13 cellular contexts compared by ENCODE assay signal in genomic region chr18:24923138-24923537, GRCh38.
DNase-seq lines count a peak whose midpoint lies in the region; ATAC-seq and TF ChIP-seq lines count a peak whose summit lies in the region.
"Had no signal": no experiment of that assay in that cellular context is flagged by ENCODE, and none has a peak within 500 bp of the region (broad histone marks: within the 10 kb centered on the region; RNA-seq: fewer than 3 reads in every experiment).

No MANE protein-coding gene starts in this region.

- H3K27me3 ChIP-seq in prostate gland (replicated peaks; ENCODE audit: insufficient read depth), result no peaks in the 10 kb centered on the region
- no peaks in the 10 kb centered on the region for H3K27me3 ChIP-seq in transverse colon
- H3K27me3 ChIP-seq: tibial artery had no signal

- no peak for TF ChIP-seq EP300 in transverse colon (IDR thresholded peaks at IDR 0.05; ENCODE audit: low read depth)

- TF ChIP-seq CTCF in GM13977 (IDR thresholded peaks at IDR 0.05; ENCODE audit: extremely low read depth, insufficient read depth, missing control alignments) (no peak), prostate gland (IDR thresholded peaks at IDR 0.05) (no peak), transverse colon (IDR thresholded peaks at IDR 0.05) (no peak)

- H3K4me3 ChIP-seq in prostate gland (no peak overlapping the region), transverse colon (no peak overlapping the region)
- H3K4me3 ChIP-seq: tibial artery had no signal

- H3K4me1 ChIP-seq in prostate gland (replicated peaks) (no peaks in the 10 kb centered on the region), transverse colon (peaks cover 0 to 9% (median 1%) of the 10 kb centered on the region in 4 donors)
- H3K4me1 ChIP-seq: tibial artery had no signal

- ATAC-seq in GM19438 (IDR thresholded peaks at IDR 0.05; ENCODE audit: low read depth, unreplicated experiment) (peak; percentile 88), HG02798 (IDR thresholded peaks at IDR 0.05; ENCODE audit: poor library complexity, unreplicated experiment) (peak; percentile 89), HG03469 (IDR thresholded peaks at IDR 0.05; ENCODE audit: unreplicated experiment) (peak; percentile 92)

- H3K36me3 ChIP-seq in prostate gland, result no peaks in the 10 kb centered on the region
- no peaks in the 10 kb centered on the region for H3K36me3 ChIP-seq in transverse colon
- H3K36me3 ChIP-seq: tibial artery had no signal

- WGBS in prostate gland, result 0% methylated on average over 1 of the region's 1 CpG
- 0 to 14% methylated on average over 1 of the region's 1 CpG for WGBS in transverse colon (ENCODE audit: low coverage in 1 of 2), 2 donors

- in situ Hi-C loops in GM13977 (cut with MboI; ENCODE audit: low pct_unique_long_range_greater_than_20kb, low sequenced_read_pairs, unreplicated experiment), result no loop called here
- in situ Hi-C loops in transverse colon (cut with MboI; ENCODE audit: low pct_ligation_motif_present in 1 of 4, low pct_unique_long_range_greater_than_20kb in 1 of 4, low sequenced_read_pairs in 3 of 4), result no loop called here

- DNase-seq in GM13977 (ENCODE audit: low spot score) (peak; percentile 26), prostate gland (ENCODE audit: low spot score) (no peak), nucleus accumbens (lab: John Stamatoyannopoulos, UW) (no peak), dedifferentiated amniotic fluid mesenchymal stem cell (ENCODE audit: extremely low spot score) (no peak), transverse colon (no peak)
- DNase-seq: activated CD4-positive, alpha-beta T cell treated with anti-CD3 and anti-CD28 coated beads for 4 hours; dermis blood vessel endothelial cell; DND-41; SHP77 treated with DMSO at 0.1 percent for 48 hours; tibial artery had no signal

- TF ChIP-seq POLR2A in prostate gland (IDR thresholded peaks at IDR 0.05) (no peak), transverse colon (IDR thresholded peaks at IDR 0.05) (no peak)

- intact Hi-C loops in prostate gland (cut with DNase I) (no loop called here), transverse colon (cut with DNase I; ENCODE audit: low total_unique reads) (no loop called here)

- H3K9me3 ChIP-seq in prostate gland (no peaks in the 10 kb centered on the region), transverse colon (no peaks in the 10 kb centered on the region)
- H3K9me3 ChIP-seq: tibial artery had no signal

- H3K27ac ChIP-seq in prostate gland, result no peak overlapping the region
- H3K27ac ChIP-seq in transverse colon, result no peak overlapping the region
- H3K27ac ChIP-seq: tibial artery had no signal
